In genomic region chr18:69755856-69756496, GRCh38 we compare ENCODE assay signal across 17 cellular contexts.
A peak's percentile ranks its signal among the peaks of the same experiment; 100 is the strongest.
DNase-seq lines count a peak whose midpoint lies in the region; ATAC-seq lines count a peak whose summit lies in the region.
"Had no signal": no experiment of that assay in that cellular context is flagged by ENCODE, and none has a peak within 500 bp of the region (broad histone marks: within the 10 kb centered on the region; RNA-seq: fewer than 3 reads in every experiment).

No MANE protein-coding gene starts in this region.

- no peak for ATAC-seq in activated T-cell treated with anti-CD3 and anti-CD28 coated beads, Interleukin-2, amount 50 U/mL, for 4 hours
- peak; percentile 32 for ATAC-seq in central memory CD8-positive, alpha-beta T cell (replicated peaks; ENCODE audit: extremely low read depth, poor library complexity, severe bottlenecking)
- ATAC-seq in GM19395 (IDR thresholded peaks at IDR 0.05; ENCODE audit: unreplicated experiment) = no peak
- no peak for ATAC-seq in GM18868 (IDR thresholded peaks at IDR 0.05; ENCODE audit: unreplicated experiment)

- H3K4me3 ChIP-seq in CD4-positive, alpha-beta memory T cell (ENCODE audit: low read length in 2 of 2) = peak overlapping the region in 1 of 2 donors; percentile 2
- H3K4me3 ChIP-seq: MG63 had no signal

- peak overlapping the region; percentile 60 for H3K27ac Mint-ChIP-seq in activated T-cell treated with anti-CD3 and anti-CD28 coated beads, Interleukin-2, amount 50 U/mL, for 24 hours
- H3K27ac Mint-ChIP-seq in CD4-positive, alpha-beta memory T cell = peak overlapping the region; percentile 33 to 90 (median 73)
- peak overlapping the region; percentile 58 for H3K27ac Mint-ChIP-seq in T-helper 1 cell treated with Interleukin-12 subunit alpha and Interleukin-12 subunit beta and Interleukin-4 antibody, amounts not matched to agents 30 μg/mL and 1 μg/mL, for 36 hours
- no peak overlapping the region for H3K27ac Mint-ChIP-seq in central memory CD8-positive, alpha-beta T cell (ENCODE audit: low read depth)

- H3K36me3 ChIP-seq in CD4-positive, alpha-beta memory T cell (ENCODE audit: insufficient read depth, low read length) = no peaks in the 10 kb centered on the region
- H3K36me3 ChIP-seq: MG63 had no signal

- CTCF ChIA-PET in CD4-positive, alpha-beta memory T cell (lab: Charles Lee; ENCODE audit: partially characterized antibody) = no interaction called here

- no peaks in the 10 kb centered on the region for H3K27me3 Mint-ChIP-seq in activated T-cell treated with anti-CD3 and anti-CD28 coated beads, Interleukin-2, amount 50 U/mL, for 24 hours
- no peaks in the 10 kb centered on the region for H3K27me3 Mint-ChIP-seq in activated T-cell treated with anti-CD3 and anti-CD28 coated beads, Interleukin-2, amount 50 U/mL, for 4 hours (ENCODE audit: low read depth)
- no peaks in the 10 kb centered on the region for H3K27me3 Mint-ChIP-seq in CD4-positive, alpha-beta memory T cell
- no peaks in the 10 kb centered on the region for H3K27me3 Mint-ChIP-seq in T-helper 1 cell treated with Interleukin-12 subunit alpha and Interleukin-12 subunit beta and Interleukin-4 antibody, amounts not matched to agents 30 μg/mL and 1 μg/mL, for 36 hours (ENCODE audit: low read depth)
- no peaks in the 10 kb centered on the region for H3K27me3 Mint-ChIP-seq in central memory CD8-positive, alpha-beta T cell

- peaks cover 41% of the 10 kb centered on the region for H3K4me1 ChIP-seq in CD4-positive, alpha-beta memory T cell (ENCODE audit: insufficient read depth, low read length)

- H3K9me3 Mint-ChIP-seq in activated T-cell treated with anti-CD3 and anti-CD28 coated beads, Interleukin-2, amount 50 U/mL, for 24 hours = peaks cover 9% of the 10 kb centered on the region
- peaks cover 12% of the 10 kb centered on the region for H3K9me3 Mint-ChIP-seq in activated T-cell treated with anti-CD3 and anti-CD28 coated beads, Interleukin-2, amount 50 U/mL, for 4 hours
- H3K9me3 Mint-ChIP-seq in CD4-positive, alpha-beta memory T cell = peaks cover 0 to 39% (median 25%) of the 10 kb centered on the region in 8 donors
- peaks cover 24% of the 10 kb centered on the region for H3K9me3 Mint-ChIP-seq in T-helper 1 cell treated with Interleukin-12 subunit alpha and Interleukin-12 subunit beta and Interleukin-4 antibody, amounts not matched to agents 30 μg/mL and 1 μg/mL, for 36 hours
- no peaks in the 10 kb centered on the region for H3K9me3 Mint-ChIP-seq in central memory CD8-positive, alpha-beta T cell

- DNase-seq in activated T-cell treated with anti-CD3 and anti-CD28 coated beads, Interleukin-2, amount 50 U/mL, for 24 hours = no peak
- no peak for DNase-seq in activated T-cell treated with anti-CD3 and anti-CD28 coated beads, Interleukin-2, amount 50 U/mL, for 4 hours
- peak in 4 of 5 donors; percentile 47 to 65 (median 55) for DNase-seq in CD4-positive, alpha-beta memory T cell
- no peak for DNase-seq in central memory CD8-positive, alpha-beta T cell (ENCODE audit: low spot score in 2 of 2)
- DNase-seq: C1 segment of cervical spinal cord, EL, MG63, NCI-H1092, NCI-H146, NCI-H2081, NCI-H748 treated with DMSO at 0.1 percent for 48 hours, OCI-M1 had no signal

- POLR2A ChIA-PET in CD4-positive, alpha-beta memory T cell (lab: Charles Lee; ENCODE audit: partially characterized antibody) = interaction anchor here (0.7 to 1.3 kb wide), 2 partner anchors 10 to 179 kb away, joined by 3 read pairs; no protein-coding TSS in a partner anchor

- H3K4me1 Mint-ChIP-seq in activated T-cell treated with anti-CD3 and anti-CD28 coated beads, Interleukin-2, amount 50 U/mL, for 24 hours (ENCODE audit: low read depth) = peaks cover 44% of the 10 kb centered on the region
- peaks cover 49% of the 10 kb centered on the region for H3K4me1 Mint-ChIP-seq in activated T-cell treated with anti-CD3 and anti-CD28 coated beads, Interleukin-2, amount 50 U/mL, for 4 hours (ENCODE audit: low read depth)
- H3K4me1 Mint-ChIP-seq in CD4-positive, alpha-beta memory T cell = peaks cover 30 to 51% (median 40%) of the 10 kb centered on the region in 4 donors
- peaks cover 14% of the 10 kb centered on the region for H3K4me1 Mint-ChIP-seq in T-helper 1 cell treated with Interleukin-12 subunit alpha and Interleukin-12 subunit beta and Interleukin-4 antibody, amounts not matched to agents 30 μg/mL and 1 μg/mL, for 36 hours (ENCODE audit: low read depth)
- H3K4me1 Mint-ChIP-seq in central memory CD8-positive, alpha-beta T cell = peaks cover 17% of the 10 kb centered on the region

- no peaks in the 10 kb centered on the region for H3K27me3 ChIP-seq in CD4-positive, alpha-beta memory T cell (ENCODE audit: insufficient read depth, low read length)
- H3K27me3 ChIP-seq: MG63 had no signal

- intact Hi-C loops in CD4-positive, alpha-beta memory T cell (cut with micrococcal nuclease) = no loop called here

- H3K9me3 ChIP-seq in CD4-positive, alpha-beta memory T cell (ENCODE audit: control insufficient read depth in 1 of 2, low read length in 2 of 2) = no peaks in the 10 kb centered on the region
- H3K9me3 ChIP-seq: MG63 had no signal

- H3K36me3 Mint-ChIP-seq in activated T-cell treated with anti-CD3 and anti-CD28 coated beads, Interleukin-2, amount 50 U/mL, for 24 hours (ENCODE audit: low read depth) = peaks cover 40% of the 10 kb centered on the region
- peaks cover 13% of the 10 kb centered on the region for H3K36me3 Mint-ChIP-seq in activated T-cell treated with anti-CD3 and anti-CD28 coated beads, Interleukin-2, amount 50 U/mL, for 4 hours (ENCODE audit: insufficient read depth)
- H3K36me3 Mint-ChIP-seq in CD4-positive, alpha-beta memory T cell = peaks cover 26 to 32% of the 10 kb centered on the region in 2 donors
- peaks cover 13% of the 10 kb centered on the region for H3K36me3 Mint-ChIP-seq in T-helper 1 cell treated with Interleukin-12 subunit alpha and Interleukin-12 subunit beta and Interleukin-4 antibody, amounts not matched to agents 30 μg/mL and 1 μg/mL, for 36 hours (ENCODE audit: low read depth)
- H3K36me3 Mint-ChIP-seq in central memory CD8-positive, alpha-beta T cell (ENCODE audit: insufficient read depth) = peaks cover 1% of the 10 kb centered on the region

- no peak overlapping the region for H3K4me3 Mint-ChIP-seq in activated T-cell treated with anti-CD3 and anti-CD28 coated beads, Interleukin-2, amount 50 U/mL, for 24 hours
- H3K4me3 Mint-ChIP-seq in activated T-cell treated with anti-CD3 and anti-CD28 coated beads, Interleukin-2, amount 50 U/mL, for 4 hours = no peak overlapping the region
- H3K4me3 Mint-ChIP-seq in CD4-positive, alpha-beta memory T cell = peak overlapping the region; percentile 6 to 73 (median 41)
- peak overlapping the region; percentile 3 for H3K4me3 Mint-ChIP-seq in T-helper 1 cell treated with Interleukin-12 subunit alpha and Interleukin-12 subunit beta and Interleukin-4 antibody, amounts not matched to agents 30 μg/mL and 1 μg/mL, for 36 hours
- H3K4me3 Mint-ChIP-seq in central memory CD8-positive, alpha-beta T cell = no peak overlapping the region

- H3K27ac ChIP-seq in CD4-positive, alpha-beta memory T cell (ENCODE audit: low read depth, low read length) = no peak overlapping the region
- H3K27ac ChIP-seq: KMS-11, RWPE1 had no signal

Comparison
In these comparisons a context has a peak if more than half of its experiments do, and no peak if none do; other contexts are left out.
1. DNase-seq: peak in CD4-positive, alpha-beta memory T cell (4 of 5); none in activated T-cell treated with anti-CD3 and anti-CD28 coated beads, Interleukin-2, amount 50 U/mL, for 24 hours (single experiment), activated T-cell treated with anti-CD3 and anti-CD28 coated beads, Interleukin-2, amount 50 U/mL, for 4 hours (single experiment) and central memory CD8-positive, alpha-beta T cell (0 of 2).
2. H3K4me3 Mint-ChIP-seq: peak in CD4-positive, alpha-beta memory T cell (8 of 8) and T-helper 1 cell treated with Interleukin-12 subunit alpha and Interleukin-12 subunit beta and Interleukin-4 antibody, amounts not matched to agents 30 μg/mL and 1 μg/mL, for 36 hours (single experiment); none in activated T-cell treated with anti-CD3 and anti-CD28 coated beads, Interleukin-2, amount 50 U/mL, for 24 hours (single experiment), activated T-cell treated with anti-CD3 and anti-CD28 coated beads, Interleukin-2, amount 50 U/mL, for 4 hours (single experiment) and central memory CD8-positive, alpha-beta T cell (single experiment).